ENCODE assay signal across 8 cellular contexts in the genomic region with DNA sequence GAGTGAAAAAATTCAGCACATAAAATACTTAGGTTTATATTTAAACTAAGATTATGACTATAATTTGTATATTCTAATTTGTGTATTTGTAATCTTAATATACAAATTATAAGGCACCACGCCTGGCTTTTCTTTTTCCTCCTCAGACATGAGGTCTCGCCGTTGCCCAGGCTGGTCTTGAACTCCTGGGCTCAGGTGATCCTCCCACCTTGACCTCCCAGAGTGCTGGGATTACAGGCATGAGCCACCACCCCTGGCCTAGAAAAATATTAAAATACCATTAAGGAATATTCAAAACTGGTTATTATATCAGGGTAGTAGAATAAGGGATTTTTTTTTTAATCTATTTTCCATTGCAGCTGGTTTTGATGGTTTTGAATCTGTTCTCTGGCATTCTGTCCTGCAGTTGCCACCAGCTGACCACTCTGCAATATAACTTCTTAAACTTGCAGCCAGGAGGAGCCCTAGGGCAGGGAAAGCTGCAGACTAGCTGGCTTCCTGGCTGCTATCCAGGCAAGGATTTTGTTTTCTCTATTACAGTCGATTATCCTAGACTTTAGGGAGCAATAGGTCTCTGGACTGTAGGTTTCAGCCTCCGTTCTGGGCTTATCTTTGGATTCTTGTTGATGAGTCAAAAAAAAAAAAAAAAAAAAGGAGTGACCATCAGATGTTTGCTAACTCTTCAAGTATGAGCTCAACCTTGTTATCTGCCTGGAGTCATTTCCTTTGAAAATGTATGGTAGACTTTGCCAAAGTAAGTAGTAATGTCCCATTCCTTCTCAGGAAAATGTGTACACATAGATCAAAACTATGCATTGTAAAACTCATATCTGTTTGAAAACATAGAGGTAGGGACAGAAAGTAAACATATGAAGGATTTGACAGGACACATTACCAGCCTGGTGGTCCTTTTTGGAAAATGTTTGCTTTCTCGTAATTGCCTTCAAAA. TPM values are rescaled to one million over a fixed set of nuclear protein-coding genes. Genes with fewer than 3 reads are reported as not detected.
A peak's percentile ranks its signal among the peaks of the same experiment; 100 is the strongest.
DNase-seq lines count a peak whose midpoint lies in the region; ATAC-seq, FAIRE-seq and TF ChIP-seq lines count a peak whose summit lies in the region.

No MANE protein-coding gene starts in this region.

- DNase-seq in C1 segment of cervical spinal cord (lab: John Stamatoyannopoulos, UW) (peak in 11 of 14 donors; percentile 18 to 83 (median 54)), GM12865 (ENCODE audit: low read depth) (peak; percentile 53), NCI-H2227 treated with DMSO at 0.1 percent for 48 hours (lab: John Stamatoyannopoulos, UW) (peak; percentile 60), adrenal gland (peak; percentile 83 to 92 (median 88)), Right ventricle myocardium inferior (ENCODE audit: missing footprints) (peak; percentile 79), pancreas (peak in 4 of 6 donors; percentile 72 to 83 (median 76))

- no peaks in the 10 kb centered on the region for H3K9me3 ChIP-seq in adrenal gland (replicated peaks in 1 of 3)
- no peaks in the 10 kb centered on the region for H3K9me3 ChIP-seq in pancreas

- intact Hi-C loops in adrenal gland (cut with DNase I), result loop anchor here in 1 of 2 donors (2.0 to 10.0 kb wide), 2 partner anchors 52 to 240 kb away; no protein-coding TSS in a partner anchor
- intact Hi-C loops in Right ventricle myocardium inferior (cut with DNase I), result loop anchor here (1.0 kb wide), 2 partner anchors 40 to 55 kb away; no protein-coding TSS in a partner anchor
- intact Hi-C loops in pancreas (cut with DNase I), result loop anchor here in 2 of 3 donors (2.0 to 5.0 kb wide), 2 partner anchors 42 kb away; no protein-coding TSS in a partner anchor

- FAIRE-seq in pancreas (lab: Jason Lieb, UNC), result no peak

- H3K27me3 ChIP-seq in adrenal gland, result no peaks in the 10 kb centered on the region
- H3K27me3 ChIP-seq in pancreas, result no peaks in the 10 kb centered on the region

- peak; percentile 58 for TF ChIP-seq CTCF in GM12865 (IDR thresholded peaks at IDR 0.05; ENCODE audit: insufficient read depth, low read depth, low read length, missing control alignments)
- TF ChIP-seq CTCF in adrenal gland (IDR thresholded peaks at IDR 0.05), result peak; percentile 50 to 98 (median 92)
- peak; percentile 51 to 61 (median 59) for TF ChIP-seq CTCF in pancreas (IDR thresholded peaks at IDR 0.05)

- TF ChIP-seq POLR2A in adrenal gland (IDR thresholded peaks at IDR 0.05), result no peak

- peaks cover 0 to 11% of the 10 kb centered on the region in 2 donors for H3K36me3 ChIP-seq in adrenal gland (replicated peaks in 1 of 2)
- H3K36me3 ChIP-seq in pancreas, result no peaks in the 10 kb centered on the region

- 32 to 36% (median 33%) methylated on average over 6 of the region's 6 CpGs for WGBS in adrenal gland, 4 donors
- 21 to 22% methylated on average over 6 of the region's 6 CpGs for WGBS in pancreas, 2 donors

- ATAC-seq in Right ventricle myocardium inferior (peak; percentile 92), pancreas (peak; percentile 81 to 90 (median 86)), GM18498 (IDR thresholded peaks at IDR 0.05; ENCODE audit: unreplicated experiment) (no peak), HG03521 (IDR thresholded peaks at IDR 0.05; ENCODE audit: unreplicated experiment) (no peak)

- H3K27ac ChIP-seq in adrenal gland, result peak overlapping the region in 2 of 5 donors; percentile 56 to 67
- peak overlapping the region; percentile 38 to 78 (median 60) for H3K27ac ChIP-seq in pancreas

- H3K4me1 ChIP-seq in adrenal gland (replicated peaks in 1 of 2), result peaks cover 15 to 23% of the 10 kb centered on the region in 2 donors
- peaks cover 10 to 56% (median 24%) of the 10 kb centered on the region in 3 donors for H3K4me1 ChIP-seq in pancreas

- H3K4me3 ChIP-seq in GM12865 (ENCODE audit: low read depth, low read length) (no peak overlapping the region), adrenal gland (no peak overlapping the region), pancreas (no peak overlapping the region)

RNA-seq across cellular contexts. Expression of gene POLA2, which starts 13.2 kb away (rescaled TPM):
- total RNA-seq in adrenal gland, result 10 to 100 TPM in 1 of 8 donors, 1 to 10 TPM in 7; 3.9 to 12.2 (median 6.9) TPM
- 1 to 10 TPM; 4.3 to 8.3 (median 7.9) TPM for polyA plus RNA-seq in adrenal gland
- 2.9 TPM for total RNA-seq in Right ventricle myocardium inferior
- total RNA-seq in pancreas, result 1 to 10 TPM; 3.1 to 6.4 (median 4.6) TPM
- polyA plus RNA-seq in pancreas, result 1 to 10 TPM; 6.8 to 7.5 TPM

RNA-seq across cellular contexts. Expression of gene CDC42EP2, which starts 39.7 kb away (rescaled TPM):
- total RNA-seq in adrenal gland, result 10 to 100 TPM in 3 of 8 donors, 1 to 10 TPM in 5; 2.9 to 18.3 (median 4.9) TPM
- 10 to 100 TPM in 2 of 3 donors, 1 to 10 TPM in 1; 1.0 to 13.9 (median 10.4) TPM for polyA plus RNA-seq in adrenal gland
- total RNA-seq in Right ventricle myocardium inferior, result 16.7 TPM
- total RNA-seq in pancreas, result 1 to 10 TPM; 2.4 to 7.9 (median 2.7) TPM
- 1 to 10 TPM; 4.8 to 6.8 TPM for polyA plus RNA-seq in pancreas

RNA-seq across cellular contexts. Expression of gene DPF2, which starts 58.6 kb away (rescaled TPM):
- total RNA-seq in adrenal gland, result 10 to 100 TPM; 35.2 to 73.7 (median 49.4) TPM
- 10 to 100 TPM; 23.2 to 34.7 (median 30.4) TPM for polyA plus RNA-seq in adrenal gland
- total RNA-seq in Right ventricle myocardium inferior, result 51.6 TPM
- 10 to 100 TPM; 16.6 to 28.0 (median 21.5) TPM for total RNA-seq in pancreas
- 10 to 100 TPM; 11.7 to 19.6 TPM for polyA plus RNA-seq in pancreas

Comparison
In these comparisons a context has a peak if more than half of its experiments do, and no peak if none do; other contexts are left out.
1. ATAC-seq: peak in Right ventricle myocardium inferior (single experiment) and pancreas (4 of 4); none in GM18498 (single experiment) and HG03521 (single experiment).
2. Peak in every context shown above with its lines, with median percentiles within 50 percentile points of each other: DNase-seq and CTCF ChIP-seq.